In genomic region chr22:22716136-22716535, GRCh38 we compare ENCODE assay signal across 31 cellular contexts.
"Had no signal": no experiment of that assay in that cellular context is flagged by ENCODE, and none has a peak within 500 bp of the region (broad histone marks: within the 10 kb centered on the region; RNA-seq: fewer than 3 reads in every experiment).

No MANE protein-coding gene starts in this region.

- H3K27me3 ChIP-seq: left lung, neutrophil, ovary, right atrium auricular region, right lobe of liver, testis, thyroid gland, transverse colon had no signal

- H3K36me3 Mint-ChIP-seq: immature natural killer cell; mesothelial cell of epicardium; naive B cell; natural killer cell; neural progenitor cell; stimulated activated memory B cell treated with anti-CD40 and anti-IgM and Interleukin-4, amounts not matched to agents 10 μg/mL and 1 μg/mL and 100 μg/mL, for 72 hours had no signal

- H3K4me1 ChIP-seq: neural progenitor cell, right atrium auricular region, right lobe of liver, testis, thyroid gland had no signal

- H3K36me3 ChIP-seq: left lung, lower lobe of right lung, neural progenitor cell, neutrophil, ovary, right atrium auricular region, right lobe of liver, thyroid gland, transverse colon, upper lobe of right lung had no signal

- H3K4me3 ChIP-seq: left lung, lower lobe of right lung, neural progenitor cell, ovary, right atrium auricular region, right lobe of liver, smooth muscle cell, testis, thyroid gland, transverse colon, upper lobe of right lung had no signal

- H3K27me3 Mint-ChIP-seq: naive B cell; stimulated activated memory B cell treated with anti-CD40 and anti-IgM and Interleukin-4, amounts not matched to agents 10 μg/mL and 1 μg/mL and 100 μg/mL, for 72 hours had no signal

- ATAC-seq: left colon; left lung; lower lobe of right lung; natural killer cell; right lobe of liver; stimulated activated memory B cell treated with anti-CD40 and anti-IgM and Interleukin-4, amounts not matched to agents 10 μg/mL and 1 μg/mL and 100 μg/mL, for 72 hours; stimulated activated naive CD8-positive, alpha-beta T cell treated with anti-CD3 and anti-CD28 coated beads, Interleukin-15, amount 100 ng/mL, for 72 hours; upper lobe of right lung had no signal

- H3K4me2 ChIP-seq: neural progenitor cell, smooth muscle cell had no signal

- H3K9me3 Mint-ChIP-seq: immature natural killer cell; mesothelial cell of epicardium; naive B cell; natural killer cell; nephron progenitor cell; neural progenitor cell; stimulated activated memory B cell treated with anti-CD40 and anti-IgM and Interleukin-4, amounts not matched to agents 10 μg/mL and 1 μg/mL and 100 μg/mL, for 72 hours; stimulated activated naive CD8-positive, alpha-beta T cell treated with anti-CD3 and anti-CD28 coated beads, Interleukin-15, amount 100 ng/mL, for 72 hours had no signal

- H3K27ac ChIP-seq: left lung, lower lobe of right lung, neural progenitor cell, neutrophil, ovary, right atrium auricular region, right lobe of liver, testis, thyroid gland, transverse colon, upper lobe of right lung had no signal

- H3K9me3 ChIP-seq: left lung, lower lobe of right lung, neutrophil, ovary, right atrium auricular region, right lobe of liver, testis, thyroid gland, transverse colon, upper lobe of right lung had no signal

- H3K4me3 Mint-ChIP-seq: immature natural killer cell; mesothelial cell of epicardium; natural killer cell; nephron progenitor cell; neural progenitor cell; stimulated activated memory B cell treated with anti-CD40 and anti-IgM and Interleukin-4, amounts not matched to agents 10 μg/mL and 1 μg/mL and 100 μg/mL, for 72 hours; stimulated activated naive CD8-positive, alpha-beta T cell treated with anti-CD3 and anti-CD28 coated beads, Interleukin-15, amount 100 ng/mL, for 72 hours had no signal

- DNase-seq: hypothalamus; immature natural killer cell; kidney; left colon; left lung; lower lobe of right lung; mammary epithelial cell; mesenchymal stem cell; naive B cell; natural killer cell; nephron progenitor cell; occipital lobe; ovary; right lobe of liver; stimulated activated CD4-positive, alpha-beta T cell treated with anti-CD3 and anti-CD28 coated beads, Interleukin-1b, Interleukin-23, amount 100 ng/mL, for 48 hours; stimulated activated CD4-positive, alpha-beta T cell treated with anti-CD3 and anti-CD28 coated beads, Interleukin-2, amount 100 ng/mL, for 48 hours; stimulated activated CD4-positive, alpha-beta T cell treated with anti-CD3 and anti-CD28 coated beads, Interleukin-4, amount 100 ng/mL, for 4 hours; stimulated activated CD8-positive, alpha-beta memory T cell treated with anti-CD3 and anti-CD28 coated beads, Interleukin-4, amount 100 ng/mL, for 48 hours; stimulated activated naive CD4-positive, alpha-beta T cell treated with Interleukin-2 at 50 U/mL for 16 hours; stimulated activated naive CD8-positive, alpha-beta T cell treated with anti-CD3 and anti-CD28 coated beads, Interleukin-15, amount 100 ng/mL, for 72 hours; testis; thyroid gland; transverse colon; upper lobe of right lung had no signal

- H3K4me1 Mint-ChIP-seq: mesothelial cell of epicardium, nephron progenitor cell, neural progenitor cell had no signal

- H3K27ac Mint-ChIP-seq: immature natural killer cell; mesothelial cell of epicardium; natural killer cell; nephron progenitor cell; neural progenitor cell; progenitor cell of endocrine pancreas; stimulated activated memory B cell treated with anti-CD40 and anti-IgM and Interleukin-4, amounts not matched to agents 10 μg/mL and 1 μg/mL and 100 μg/mL, for 72 hours; stimulated activated naive CD8-positive, alpha-beta T cell treated with anti-CD3 and anti-CD28 coated beads, Interleukin-15, amount 100 ng/mL, for 72 hours had no signal
